In genomic region chr2:101153077-101153707, GRCh38 we compare ENCODE assay signal across 19 cellular contexts. TPM values are rescaled to one million over a fixed set of nuclear protein-coding genes. Genes with fewer than 3 reads are reported as not detected.
DNase-seq lines count a peak whose midpoint lies in the region; ATAC-seq and TF ChIP-seq lines count a peak whose summit lies in the region.
"Had no signal": no experiment of that assay in that cellular context is flagged by ENCODE, and none has a peak within 500 bp of the region (broad histone marks: within the 10 kb centered on the region; RNA-seq: fewer than 3 reads in every experiment).

No MANE protein-coding gene starts in this region.

- CTCF ChIA-PET in OCI-LY7 (lab: Charles Lee; ENCODE audit: unreplicated experiment), result no interaction called here

- peak in 2 of 12 donors; percentile 2 to 6 for TF ChIP-seq CTCF in heart left ventricle (IDR thresholded peaks at IDR 0.05)
- TF ChIP-seq CTCF in OCI-LY7 (conservative IDR thresholded peaks at IDR 0.05; ENCODE audit: low read length), result peak; percentile 7; the same call in 1 of the 2 replicates
- TF ChIP-seq CTCF in foreskin fibroblast (IDR thresholded peaks at IDR 0.05; ENCODE audit: low read depth, low read length), result no peak

- ATAC-seq in heart left ventricle (no peak), left ventricle myocardium superior (no peak), right cardiac atrium (no peak)
- ATAC-seq in stimulated activated memory B cell treated with anti-CD40 and anti-IgM and Interleukin-4, amounts not matched to agents 10 μg/mL and 1 μg/mL and 100 μg/mL, for 72 hours, result no peak

- H3K27me3 ChIP-seq in heart left ventricle (no peaks in the 10 kb centered on the region), right cardiac atrium (ENCODE audit: control insufficient read depth, insufficient read depth) (no peaks in the 10 kb centered on the region)
- H3K27me3 ChIP-seq: brain microvascular endothelial cell, MG63, Peyer's patch, thyroid gland had no signal

- peak overlapping the region; percentile 56 for H3K27ac Mint-ChIP-seq in stimulated activated memory B cell treated with anti-CD40 and anti-IgM and Interleukin-4, amounts not matched to agents 10 μg/mL and 1 μg/mL and 100 μg/mL, for 72 hours
- H3K27ac Mint-ChIP-seq: activated naive CD4-positive, alpha-beta T cell treated with anti-CD3 and anti-CD28 coated beads for 36 hours had no signal

- intact Hi-C loops in heart left ventricle (cut with DNase I) (loop anchor here (2.0 to 10.0 kb wide), 12 partner anchors 41 to 548 kb away; partner anchors contain the start of gene CNOT11 (in 1 of the 10)), left ventricle myocardium superior (cut with micrococcal nuclease) (loop anchor here (5.0 kb wide), 1 partner anchor 141 kb away; no protein-coding TSS in a partner anchor), OCI-LY7 (cut with micrococcal nuclease; ENCODE audit: unreplicated experiment) (loop anchor here (2.0 to 5.0 kb wide), 3 partner anchors 100 to 541 kb away; partner anchors contain the start of gene CNOT11), right cardiac atrium (cut with DNase I) (loop anchor here (2.0 to 10.0 kb wide), 5 partner anchors 118 to 141 kb away; no protein-coding TSS in a partner anchor)

- no peak overlapping the region for H2AFZ ChIP-seq in OCI-LY7 (ENCODE audit: low read length)

- no peaks in the 10 kb centered on the region for H3K9me3 ChIP-seq in heart left ventricle
- no peaks in the 10 kb centered on the region for H3K9me3 ChIP-seq in OCI-LY7 (ENCODE audit: low read length)
- H3K9me3 ChIP-seq in right cardiac atrium (ENCODE audit: control insufficient read depth, low read length), result no peaks in the 10 kb centered on the region
- H3K9me3 ChIP-seq: MG63, Peyer's patch, thyroid gland had no signal

- WGBS in heart left ventricle, 4 donors, result 80 to 84% (median 82%) methylated on average over 9 of the region's 9 CpGs
- WGBS in right cardiac atrium, result 72% methylated on average over 9 of the region's 9 CpGs

- DNase-seq in heart left ventricle (no peak), left ventricle myocardium superior (no peak), OCI-LY7 (ENCODE audit: low spot score) (no peak), right cardiac atrium (no peak), nucleus accumbens (lab: John Stamatoyannopoulos, UW) (no peak), cerebellar cortex (ENCODE audit: low spot score) (no peak), foreskin fibroblast (no peak)
- DNase-seq: activated CD4-positive, alpha-beta T cell treated with anti-CD3 and anti-CD28 coated beads for 1 hour; brain microvascular endothelial cell; effector CD4-positive, alpha-beta T cell; NCI-H187 treated with DMSO at 0.1 percent for 48 hours; stimulated activated CD4-positive, alpha-beta T cell treated with anti-CD3 and anti-CD28 coated beads, Interleukin-4, amount 100 ng/mL, for 24 hours had no signal

- no TSS peak for BruUV-seq in OCI-LY7 (replicated peaks; lab: Mats Ljungman, UMichigan)

- H3K4me3 Mint-ChIP-seq in stimulated activated memory B cell treated with anti-CD40 and anti-IgM and Interleukin-4, amounts not matched to agents 10 μg/mL and 1 μg/mL and 100 μg/mL, for 72 hours, result no peak overlapping the region

- no peak overlapping the region for H3K4me2 ChIP-seq in OCI-LY7 (ENCODE audit: low read length)

- no peaks in the 10 kb centered on the region for H3K9me3 Mint-ChIP-seq in stimulated activated memory B cell treated with anti-CD40 and anti-IgM and Interleukin-4, amounts not matched to agents 10 μg/mL and 1 μg/mL and 100 μg/mL, for 72 hours
- H3K9me3 Mint-ChIP-seq: activated naive CD4-positive, alpha-beta T cell treated with anti-CD3 and anti-CD28 coated beads for 36 hours; naive thymus-derived CD4-positive, alpha-beta T cell had no signal

- H3K4me1 ChIP-seq in heart left ventricle (peaks cover 3 to 59% (median 47%) of the 10 kb centered on the region in 12 donors), OCI-LY7 (ENCODE audit: insufficient read depth, low read length, poor library complexity, severe bottlenecking) (peaks cover 6% of the 10 kb centered on the region), right cardiac atrium (ENCODE audit: control insufficient read depth, insufficient read depth, low read length) (peaks cover 10% of the 10 kb centered on the region)

- peaks cover 34% of the 10 kb centered on the region for H3K4me1 Mint-ChIP-seq in stimulated activated memory B cell treated with anti-CD40 and anti-IgM and Interleukin-4, amounts not matched to agents 10 μg/mL and 1 μg/mL and 100 μg/mL, for 72 hours

- no peaks in the 10 kb centered on the region for H3K79me2 ChIP-seq in OCI-LY7 (ENCODE audit: insufficient read depth, low read depth, low read length)

- H3K27ac ChIP-seq in heart left ventricle (peak overlapping the region in 10 of 12 donors; percentile 6 to 97 (median 90)), OCI-LY7 (ENCODE audit: low read depth, low read length, poor library complexity, severe bottlenecking) (no peak overlapping the region), right cardiac atrium (ENCODE audit: low read length) (peak overlapping the region; percentile 60)
- H3K27ac ChIP-seq: brain microvascular endothelial cell had no signal

- H3K4me3 ChIP-seq in heart left ventricle (peak overlapping the region in 1 of 12 donors; percentile 85), OCI-LY7 (ENCODE audit: low read depth, low read length, poor library complexity, severe bottlenecking) (no peak overlapping the region), right cardiac atrium (ENCODE audit: low read length) (no peak overlapping the region), foreskin fibroblast (ENCODE audit: low read depth in 1 of 2, low read length in 2 of 2) (no peak overlapping the region)
- H3K4me3 ChIP-seq: lung, MG63 had no signal

- no peaks in the 10 kb centered on the region for H4K20me1 ChIP-seq in OCI-LY7 (ENCODE audit: insufficient read depth, low read length)

- no peaks in the 10 kb centered on the region for H3K9me2 ChIP-seq in OCI-LY7 (ENCODE audit: insufficient read depth, low read length)

- no peak for TF ChIP-seq POLR2A in heart left ventricle (IDR thresholded peaks at IDR 0.05)

- no peaks in the 10 kb centered on the region for H3K36me3 ChIP-seq in heart left ventricle
- H3K36me3 ChIP-seq in OCI-LY7 (ENCODE audit: insufficient read depth, low read length), result no peaks in the 10 kb centered on the region
- H3K36me3 ChIP-seq: brain microvascular endothelial cell, Peyer's patch, thyroid gland had no signal

- no peaks in the 10 kb centered on the region for H3K36me3 Mint-ChIP-seq in stimulated activated memory B cell treated with anti-CD40 and anti-IgM and Interleukin-4, amounts not matched to agents 10 μg/mL and 1 μg/mL and 100 μg/mL, for 72 hours
- H3K36me3 Mint-ChIP-seq: naive thymus-derived CD4-positive, alpha-beta T cell had no signal

- POLR2A ChIA-PET in OCI-LY7 (lab: Charles Lee), result interaction anchor here (0.6 to 1.0 kb wide), 2 partner anchors 13 to 65 kb away, joined by 3 read pairs; no protein-coding TSS in a partner anchor

- H3K27me3 Mint-ChIP-seq in stimulated activated memory B cell treated with anti-CD40 and anti-IgM and Interleukin-4, amounts not matched to agents 10 μg/mL and 1 μg/mL and 100 μg/mL, for 72 hours, result no peaks in the 10 kb centered on the region

RNA-seq across cellular contexts. Expression of gene TBC1D8, which starts 2.0 kb away (rescaled TPM):
- 10 to 100 TPM; 36.9 to 61.7 (median 53.3) TPM for total RNA-seq in heart left ventricle
- polyA plus RNA-seq in heart left ventricle, result 10 to 100 TPM; 30.1 to 35.8 TPM
- total RNA-seq in left ventricle myocardium superior, result 47.8 TPM
- total RNA-seq in OCI-LY7 (2014; rRNA removed; shearing (Covaris generic)), result 0.03 and 0.22 TPM in 2 replicates
- 0.49 and 1.7 TPM in 2 replicates for total RNA-seq in OCI-LY7 (2022)
- 10 to 100 TPM; 42.3 to 79.5 (median 52.2) TPM for total RNA-seq in right cardiac atrium
- polyA plus RNA-seq in right cardiac atrium, result 36.4 TPM

Comparison
In these comparisons a context has a peak if more than half of its experiments do, and no peak if none do; other contexts are left out.
1. RNA of gene TBC1D8, which starts 2.0 kb away (total RNA-seq): 42.3 to 79.5 TPM in right cardiac atrium, 36.9 to 61.7 TPM in heart left ventricle and 47.8 TPM in left ventricle myocardium superior (single experiment); 0.03 to 1.7 TPM in OCI-LY7; every median in the first group is over 10 times any median in the second.